18 cellular contexts compared by ENCODE assay signal in genomic region chr17:73201215-73202069, GRCh38. TPM values are rescaled to one million over a fixed set of nuclear protein-coding genes. Genes with fewer than 3 reads are reported as not detected.
DNase-seq lines count a peak whose midpoint lies in the region; ATAC-seq, FAIRE-seq and TF ChIP-seq lines count a peak whose summit lies in the region.
"Had no signal": no experiment of that assay in that cellular context is flagged by ENCODE, and none has a peak within 500 bp of the region (broad histone marks: within the 10 kb centered on the region; RNA-seq: fewer than 3 reads in every experiment).

No MANE protein-coding gene starts in this region.

- no peak for DNase-seq in activated T-cell treated with anti-CD3 and anti-CD28 coated beads, Interleukin-2, amount 50 U/mL, for 24 hours
- no peak for DNase-seq in activated T-cell treated with anti-CD3 and anti-CD28 coated beads, Interleukin-2, amount 50 U/mL, for 72 hours
- DNase-seq in RPMI7951 (ENCODE audit: low read depth) = peak; percentile 54
- no peak for DNase-seq in endothelial cell of umbilical vein (ENCODE audit: low read depth, low spot score)
- no peak for DNase-seq in NCI-H187 (lab: John Stamatoyannopoulos, UW)
- DNase-seq: activated CD4-positive, alpha-beta T cell treated with anti-CD3 and anti-CD28 coated beads for 4 hours; anterior cingulate cortex; colonic mucosa; GDM1; NCI-H2227 treated with DMSO at 0.1 percent for 48 hours; stimulated activated naive B cell treated with anti-CD40 and anti-IgM and Interleukin-4, amounts not matched to agents 10 μg/mL and 1 μg/mL and 100 μg/mL, for 72 hours had no signal

- peaks cover 4% of the 10 kb centered on the region for H3K79me2 ChIP-seq in endothelial cell of umbilical vein (ENCODE audit: control insufficient read depth, insufficient read depth, low read length)
- H3K79me2 ChIP-seq in parathyroid adenoma = no peaks in the 10 kb centered on the region

- dilution Hi-C loops in endothelial cell of umbilical vein (cut with MboI; ENCODE audit: extremely low pct_ligation_motif_present, low sequenced_read_pairs) = no loop called here

- H3K4me2 ChIP-seq in endothelial cell of umbilical vein (ENCODE audit: insufficient read depth, low read length) = no peak overlapping the region
- H3K4me2 ChIP-seq in parathyroid adenoma (ENCODE audit: low read length) = no peak overlapping the region
- H3K4me2 ChIP-seq: smooth muscle cell had no signal

- H3K36me3 ChIP-seq in endothelial cell of umbilical vein (ENCODE audit: control insufficient read depth in 2 of 2, extremely low read depth in 1 of 2, insufficient read depth in 2 of 2, low read length in 2 of 2) = peaks cover 38 to 58% of the 10 kb centered on the region in 2 experiments
- H3K36me3 ChIP-seq in parathyroid adenoma (ENCODE audit: control insufficient read depth, insufficient read depth, low read length) = no peaks in the 10 kb centered on the region

- CTCF ChIA-PET in endothelial cell of umbilical vein (lab: Charles Lee) = interaction anchor here (0.9 to 2.6 kb wide), 4 partner anchors 31 to 474 kb away, joined by 3 to 10 read pairs (median 4); a partner anchor contains a TSS

- no peaks in the 10 kb centered on the region for H3K9me3 Mint-ChIP-seq in activated T-cell treated with anti-CD3 and anti-CD28 coated beads, Interleukin-2, amount 50 U/mL, for 24 hours
- H3K9me3 Mint-ChIP-seq in activated T-cell treated with anti-CD3 and anti-CD28 coated beads, Interleukin-2, amount 50 U/mL, for 72 hours = no peaks in the 10 kb centered on the region
- H3K9me3 Mint-ChIP-seq: stimulated activated naive B cell treated with anti-CD40 and anti-IgM and Interleukin-4, amounts not matched to agents 10 μg/mL and 1 μg/mL and 100 μg/mL, for 72 hours; T-helper 1 cell treated with Interleukin-12 subunit alpha and Interleukin-12 subunit beta and Interleukin-4 antibody, amounts not matched to agents 30 μg/mL and 1 μg/mL, for 36 hours had no signal

- H3K4me3 Mint-ChIP-seq in activated T-cell treated with anti-CD3 and anti-CD28 coated beads, Interleukin-2, amount 50 U/mL, for 24 hours = no peak overlapping the region
- H3K4me3 Mint-ChIP-seq in activated T-cell treated with anti-CD3 and anti-CD28 coated beads, Interleukin-2, amount 50 U/mL, for 72 hours = no peak overlapping the region
- H3K4me3 Mint-ChIP-seq: stimulated activated naive B cell treated with anti-CD40 and anti-IgM and Interleukin-4, amounts not matched to agents 10 μg/mL and 1 μg/mL and 100 μg/mL, for 72 hours; T-helper 1 cell treated with Interleukin-12 subunit alpha and Interleukin-12 subunit beta and Interleukin-4 antibody, amounts not matched to agents 30 μg/mL and 1 μg/mL, for 36 hours had no signal

- H3K9me1 ChIP-seq in endothelial cell of umbilical vein (replicated peaks; ENCODE audit: control insufficient read depth, extremely low read depth, insufficient read depth, low read length) = no peaks in the 10 kb centered on the region

- H3K36me3 Mint-ChIP-seq in activated T-cell treated with anti-CD3 and anti-CD28 coated beads, Interleukin-2, amount 50 U/mL, for 24 hours (ENCODE audit: low read depth) = peaks cover 100% of the 10 kb centered on the region
- peaks cover 20 to 39% of the 10 kb centered on the region in 2 donors for H3K36me3 Mint-ChIP-seq in activated T-cell treated with anti-CD3 and anti-CD28 coated beads, Interleukin-2, amount 50 U/mL, for 72 hours (ENCODE audit: insufficient read depth in 2 of 2)

- peaks cover 24% of the 10 kb centered on the region for H3K4me1 ChIP-seq in endothelial cell of umbilical vein (ENCODE audit: control insufficient read depth, extremely low read depth, insufficient read depth, low read length)
- H3K4me1 ChIP-seq in parathyroid adenoma = peaks cover 13% of the 10 kb centered on the region
- H3K4me1 ChIP-seq: HAP-1 had no signal

- TF ChIP-seq CTCF in endothelial cell of umbilical vein (IDR thresholded peaks at IDR 0.05; ENCODE audit: extremely low read depth in 1 of 2, insufficient read depth in 1 of 2, low read depth in 1 of 2, low read length in 2 of 2) (no peak), parathyroid adenoma (IDR thresholded peaks at IDR 0.05) (no peak)

- H2AFZ ChIP-seq in endothelial cell of umbilical vein (ENCODE audit: low read depth, low read length) (no peak overlapping the region), parathyroid adenoma (no peak overlapping the region)

- H3K9ac ChIP-seq in endothelial cell of umbilical vein (replicated peaks; ENCODE audit: extremely low read depth, insufficient read depth, low read length) (no peak overlapping the region), parathyroid adenoma (no peak overlapping the region)

- H3K27ac ChIP-seq in endothelial cell of umbilical vein (ENCODE audit: insufficient read depth, low read depth, low read length) = no peak overlapping the region
- peak overlapping the region; percentile 40 for H3K27ac ChIP-seq in parathyroid adenoma
- H3K27ac ChIP-seq: colonic mucosa had no signal

- POLR2A ChIA-PET in endothelial cell of umbilical vein (lab: Charles Lee) = no interaction called here

- H4K20me1 ChIP-seq in endothelial cell of umbilical vein (replicated peaks; ENCODE audit: control insufficient read depth, extremely low read depth, insufficient read depth, low read length) = no peaks in the 10 kb centered on the region

- H3K4me3 ChIP-seq in endothelial cell of umbilical vein (replicated peaks in 1 of 3; ENCODE audit: insufficient read depth in 1 of 3, low read depth in 1 of 3, low read length in 3 of 3) (no peak overlapping the region), parathyroid adenoma (ENCODE audit: low read depth, low read length) (no peak overlapping the region)
- H3K4me3 ChIP-seq: colonic mucosa, HAP-1, smooth muscle cell had no signal

- H3K27me3 ChIP-seq in endothelial cell of umbilical vein (ENCODE audit: control insufficient read depth in 2 of 2, insufficient read depth in 2 of 2, low read length in 2 of 2) (no peaks in the 10 kb centered on the region), parathyroid adenoma (ENCODE audit: control insufficient read depth, insufficient read depth, low read length) (no peaks in the 10 kb centered on the region)
- H3K27me3 ChIP-seq: colonic mucosa had no signal

- TF ChIP-seq POLR2A in endothelial cell of umbilical vein (IDR thresholded peaks at IDR 0.05; ENCODE audit: low read depth, low read length) = no peak

- ATAC-seq in activated T-cell treated with anti-CD3 and anti-CD28 coated beads, Interleukin-2, amount 50 U/mL, for 72 hours (replicated peaks in 1 of 2) = no peak
- ATAC-seq in GM18868 (IDR thresholded peaks at IDR 0.05; ENCODE audit: unreplicated experiment) (no peak), GM21515 (IDR thresholded peaks at IDR 0.05; ENCODE audit: unreplicated experiment) (no peak)
- ATAC-seq: stimulated activated naive B cell treated with anti-CD40 and anti-IgM and Interleukin-4, amounts not matched to agents 10 μg/mL and 1 μg/mL and 100 μg/mL, for 72 hours had no signal

- BruUV-seq in endothelial cell of umbilical vein (replicated peaks; lab: Mats Ljungman, UMichigan) = TSS peak; percentile 10

- H3K9me3 ChIP-seq in endothelial cell of umbilical vein (replicated peaks; ENCODE audit: control insufficient read depth, insufficient read depth, low read length) (no peaks in the 10 kb centered on the region), parathyroid adenoma (ENCODE audit: control insufficient read depth, low read length) (no peaks in the 10 kb centered on the region)
- H3K9me3 ChIP-seq: colonic mucosa, HAP-1 had no signal

- H3K27ac Mint-ChIP-seq in activated T-cell treated with anti-CD3 and anti-CD28 coated beads, Interleukin-2, amount 50 U/mL, for 24 hours = peak overlapping the region; percentile 71
- no peak overlapping the region for H3K27ac Mint-ChIP-seq in activated T-cell treated with anti-CD3 and anti-CD28 coated beads, Interleukin-2, amount 50 U/mL, for 72 hours
- H3K27ac Mint-ChIP-seq: stimulated activated naive B cell treated with anti-CD40 and anti-IgM and Interleukin-4, amounts not matched to agents 10 μg/mL and 1 μg/mL and 100 μg/mL, for 72 hours; T-helper 1 cell treated with Interleukin-12 subunit alpha and Interleukin-12 subunit beta and Interleukin-4 antibody, amounts not matched to agents 30 μg/mL and 1 μg/mL, for 36 hours had no signal

- no peak for FAIRE-seq in endothelial cell of umbilical vein (lab: Jason Lieb, UNC)

- H3K27me3 Mint-ChIP-seq in activated T-cell treated with anti-CD3 and anti-CD28 coated beads, Interleukin-2, amount 50 U/mL, for 24 hours = no peaks in the 10 kb centered on the region
- no peaks in the 10 kb centered on the region for H3K27me3 Mint-ChIP-seq in activated T-cell treated with anti-CD3 and anti-CD28 coated beads, Interleukin-2, amount 50 U/mL, for 72 hours (ENCODE audit: low read depth)
- H3K27me3 Mint-ChIP-seq: stimulated activated naive B cell treated with anti-CD40 and anti-IgM and Interleukin-4, amounts not matched to agents 10 μg/mL and 1 μg/mL and 100 μg/mL, for 72 hours had no signal

- intact Hi-C loops in endothelial cell of umbilical vein (cut with micrococcal nuclease) = no loop called here

- peaks cover 27% of the 10 kb centered on the region for H3K4me1 Mint-ChIP-seq in activated T-cell treated with anti-CD3 and anti-CD28 coated beads, Interleukin-2, amount 50 U/mL, for 24 hours (ENCODE audit: low read depth)
- H3K4me1 Mint-ChIP-seq in activated T-cell treated with anti-CD3 and anti-CD28 coated beads, Interleukin-2, amount 50 U/mL, for 72 hours (ENCODE audit: low read depth) = peaks cover 26% of the 10 kb centered on the region

RNA-seq across cellular contexts. Expression of gene COG1, which starts 8.6 kb away (rescaled TPM):
- total RNA-seq in activated T-cell treated with anti-CD3 and anti-CD28 coated beads, Interleukin-2, amount 50 U/mL, for 72 hours = 10 to 100 TPM; 36.2 to 37.1 TPM
- 11.4 and 18.3 TPM in 2 replicates for total RNA-seq in RPMI7951 (2014; rRNA removed; shearing (Covaris generic))
- total RNA-seq in endothelial cell of umbilical vein = 38.6 and 39.0 TPM in 2 replicates
- polyA plus RNA-seq in endothelial cell of umbilical vein = 26.2 and 30.0 TPM in 2 replicates
- polyA plus RNA-seq in endothelial cell of umbilical vein (2011; cell fraction: cytosol; rRNA removed) = 18.5 and 22.0 TPM in 2 replicates
- polyA plus RNA-seq in endothelial cell of umbilical vein (2011; cell fraction: nucleus; rRNA removed) = 91.9 and 109 TPM in 2 replicates
- 36.8 and 38.3 TPM in 2 replicates for polyA plus RNA-seq in endothelial cell of umbilical vein (2012)
- 37.6 and 39.0 TPM in 2 replicates for polyA minus RNA-seq in endothelial cell of umbilical vein
- 12.0 TPM for polyA minus RNA-seq in endothelial cell of umbilical vein (2011; cell fraction: cytosol; rRNA and poly(A)+ RNA removed)
- 42.8 and 47.5 TPM in 2 replicates for polyA minus RNA-seq in endothelial cell of umbilical vein (2011; cell fraction: nucleus; rRNA and poly(A)+ RNA removed)

RNA-seq across cellular contexts. Expression of gene SSTR2, which starts 36.6 kb away (rescaled TPM):
- total RNA-seq in activated T-cell treated with anti-CD3 and anti-CD28 coated beads, Interleukin-2, amount 50 U/mL, for 72 hours = under 1 TPM; 0.29 to 0.32 TPM
- under 0.01 TPM in 2 replicates for total RNA-seq in RPMI7951 (2014; rRNA removed; shearing (Covaris generic))
- total RNA-seq in endothelial cell of umbilical vein = not detected in 2 replicates
- 0.01 and 0.02 TPM in 2 replicates for polyA plus RNA-seq in endothelial cell of umbilical vein
- not detected in 2 replicates for polyA plus RNA-seq in endothelial cell of umbilical vein (2011; cell fraction: cytosol; rRNA removed)
- polyA plus RNA-seq in endothelial cell of umbilical vein (2011; cell fraction: nucleus; rRNA removed) = not detected in 2 replicates
- polyA plus RNA-seq in endothelial cell of umbilical vein (2012) = not detected in 2 replicates
- not detected in 2 replicates for polyA minus RNA-seq in endothelial cell of umbilical vein
- not detected for polyA minus RNA-seq in endothelial cell of umbilical vein (2011; cell fraction: cytosol; rRNA and poly(A)+ RNA removed)
- not detected in 2 replicates for polyA minus RNA-seq in endothelial cell of umbilical vein (2011; cell fraction: nucleus; rRNA and poly(A)+ RNA removed)
- total RNA-seq: glomerular endothelial cell had no signal
- polyA plus RNA-seq: smooth muscle cell had no signal
